Comparison of ENCODE assay signal across 8 cellular contexts in genomic region chr1:157992031-157992568, GRCh38. TPM values are rescaled to one million over a fixed set of nuclear protein-coding genes. Genes with fewer than 3 reads are reported as not detected.
DNase-seq lines count a peak whose midpoint lies in the region; ATAC-seq, FAIRE-seq and TF ChIP-seq lines count a peak whose summit lies in the region.

No MANE protein-coding gene starts in this region.

- no peaks in the 10 kb centered on the region for H3K27me3 ChIP-seq in Karpas-422 (ENCODE audit: low read length)
- H3K27me3 ChIP-seq in SU-DHL-6 (ENCODE audit: low read length) = no peaks in the 10 kb centered on the region
- H3K27me3 ChIP-seq in brain microvascular endothelial cell (replicated peaks) = no peaks in the 10 kb centered on the region
- no peaks in the 10 kb centered on the region for H3K27me3 ChIP-seq in keratinocyte (ENCODE audit: control insufficient read depth, extremely low read depth, insufficient read depth, low read length)

- H3K9me1 ChIP-seq in keratinocyte (ENCODE audit: control insufficient read depth, extremely low read depth, insufficient read depth, low read length) = no peaks in the 10 kb centered on the region

- H3K9me2 ChIP-seq in Karpas-422 (replicated peaks; ENCODE audit: insufficient read depth, low read length) (no peaks in the 10 kb centered on the region), SU-DHL-6 (replicated peaks; ENCODE audit: insufficient read depth, low read length) (no peaks in the 10 kb centered on the region)

- H3K4me2 ChIP-seq in Karpas-422 (ENCODE audit: low read depth, low read length, poor library complexity, severe bottlenecking) (no peak overlapping the region), SU-DHL-6 (ENCODE audit: low read depth, low read length, poor library complexity, severe bottlenecking) (no peak overlapping the region), keratinocyte (ENCODE audit: control insufficient read depth, extremely low read depth, insufficient read depth, low read depth, low read length) (no peak overlapping the region)

- no peak overlapping the region for H3K9ac ChIP-seq in Karpas-422 (ENCODE audit: low read length)
- H3K9ac ChIP-seq in SU-DHL-6 (ENCODE audit: low read length) = no peak overlapping the region
- no peak overlapping the region for H3K9ac ChIP-seq in keratinocyte (ENCODE audit: control insufficient read depth, extremely low read depth, insufficient read depth, low read length)

- H3K27ac ChIP-seq in Karpas-422 (ENCODE audit: low read length) (no peak overlapping the region), SU-DHL-6 (ENCODE audit: low read depth, low read length) (no peak overlapping the region), brain microvascular endothelial cell (no peak overlapping the region), keratinocyte (ENCODE audit: control insufficient read depth, insufficient read depth, low read length) (no peak overlapping the region)

- H4K20me1 ChIP-seq in Karpas-422 (ENCODE audit: insufficient read depth, low read depth, low read length) (no peaks in the 10 kb centered on the region), SU-DHL-6 (ENCODE audit: low read depth, low read length) (no peaks in the 10 kb centered on the region), keratinocyte (ENCODE audit: control insufficient read depth, extremely low read depth, insufficient read depth, low read length) (no peaks in the 10 kb centered on the region)

- dilution Hi-C loops in keratinocyte (cut with MboI; ENCODE audit: extremely low pct_ligation_motif_present, low sequenced_read_pairs) = no loop called here

- in situ Hi-C loops in brain microvascular endothelial cell (cut with HindIII; ENCODE audit: low pct_ligation_motif_present, low sequenced_read_pairs) = no loop called here

- H3K36me3 ChIP-seq in Karpas-422 (ENCODE audit: insufficient read depth, low read length) (no peaks in the 10 kb centered on the region), SU-DHL-6 (ENCODE audit: low read length) (no peaks in the 10 kb centered on the region), brain microvascular endothelial cell (replicated peaks) (no peaks in the 10 kb centered on the region), keratinocyte (ENCODE audit: control insufficient read depth in 2 of 2, extremely low read depth in 1 of 2, insufficient read depth in 2 of 2, low read length in 2 of 2) (peaks cover 2 to 7% of the 10 kb centered on the region in 2 experiments)

- TF ChIP-seq CTCF in SU-DHL-6 (IDR thresholded peaks at IDR 0.05; ENCODE audit: insufficient read depth, low read length, poor library complexity, severe bottlenecking) (peak; percentile 94), brain microvascular endothelial cell (IDR thresholded peaks at IDR 0.05; ENCODE audit: low read depth, low read length, missing control alignments) (peak; percentile 100), keratinocyte (optimal IDR thresholded peaks at IDR 0.05 in 1 of 3, IDR thresholded peaks at IDR 0.05 in 1 of 3, conservative IDR thresholded peaks at IDR 0.05 in 1 of 3; ENCODE audit: extremely low read depth in 1 of 3, insufficient read depth in 2 of 3, low read length in 3 of 3) (peak; percentile 94 to 96 (median 96))

- peak; percentile 84 for FAIRE-seq in keratinocyte (lab: Jason Lieb, UNC)

- H2AFZ ChIP-seq in Karpas-422 (ENCODE audit: low read length) = no peak overlapping the region
- H2AFZ ChIP-seq in SU-DHL-6 (ENCODE audit: low read depth, low read length, severe bottlenecking) = no peak overlapping the region
- H2AFZ ChIP-seq in keratinocyte (ENCODE audit: control insufficient read depth, low read length) = no peak overlapping the region

- H3K9me3 ChIP-seq in Karpas-422 (ENCODE audit: low read length) = no peaks in the 10 kb centered on the region
- no peaks in the 10 kb centered on the region for H3K9me3 ChIP-seq in SU-DHL-6 (ENCODE audit: insufficient read depth, low read length)
- no peaks in the 10 kb centered on the region for H3K9me3 ChIP-seq in keratinocyte (ENCODE audit: control insufficient read depth, low read depth, low read length)

- no peaks in the 10 kb centered on the region for H3F3A ChIP-seq in SU-DHL-6 (ENCODE audit: insufficient read depth)

- H3K4me3 ChIP-seq in Karpas-422 (ENCODE audit: low read length) (no peak overlapping the region), SU-DHL-6 (ENCODE audit: insufficient read depth, low read length, poor library complexity, severe bottlenecking) (no peak overlapping the region), brain microvascular endothelial cell (ENCODE audit: low read depth, low read length) (no peak overlapping the region), keratinocyte (ENCODE audit: control insufficient read depth in 2 of 3, extremely low read depth in 1 of 3, insufficient read depth in 2 of 3, low read depth in 1 of 3, low read length in 3 of 3) (no peak overlapping the region)

- no peak for ATAC-seq in HG03460 (IDR thresholded peaks at IDR 0.05; ENCODE audit: unreplicated experiment)

- H3K79me2 ChIP-seq in Karpas-422 (ENCODE audit: low read length) (no peaks in the 10 kb centered on the region), SU-DHL-6 (ENCODE audit: insufficient read depth, low read length) (no peaks in the 10 kb centered on the region), keratinocyte (ENCODE audit: control insufficient read depth, insufficient read depth, low read length) (peaks cover 39% of the 10 kb centered on the region)

- DNase-seq in ELR (ENCODE audit: low read depth) = peak; percentile 72
- DNase-seq in Karpas-422 = peak; percentile 76
- peak; percentile 63 for DNase-seq in brain microvascular endothelial cell
- DNase-seq in keratinocyte (ENCODE audit: low read depth, low spot score) = no peak
- DNase-seq in stimulated activated CD4-positive, alpha-beta T cell treated with anti-CD3 and anti-CD28 coated beads, Interleukin-1b, Interleukin-23, amount 100 ng/mL, for 24 hours (ENCODE audit: low read depth in 4 of 4, low spot score in 1 of 4) = peak in 3 of 4 experiments; percentile 26 to 32 (median 27)
- DNase-seq in stimulated activated naive CD4-positive, alpha-beta T cell treated with Interleukin-2 at 50 U/mL for 16 hours (lab: John Stamatoyannopoulos, UW) = no peak

- H3K4me1 ChIP-seq in Karpas-422 (ENCODE audit: low read length) (no peaks in the 10 kb centered on the region), keratinocyte (ENCODE audit: control insufficient read depth, extremely low read depth, insufficient read depth, low read length) (peaks cover 31% of the 10 kb centered on the region)

RNA-seq across cellular contexts. Expression of gene KIRREL1, which starts 1.3 kb away (rescaled TPM):
- total RNA-seq in Karpas-422 (2014; rRNA removed; shearing (Covaris generic); ENCODE audit: low replicate concordance) = not detected in 2 replicates
- 18.3 to 29.8 TPM (median 19.7 TPM) in 3 replicates for polyA plus RNA-seq in keratinocyte
- 2.7 TPM for polyA plus RNA-seq in keratinocyte (2011; ENCODE audit: low read depth)
- 11.1 and 14.7 TPM in 2 replicates for polyA plus RNA-seq in keratinocyte (2011; cell fraction: cytosol; rRNA removed)
- 65.2 and 75.4 TPM in 2 replicates for polyA plus RNA-seq in keratinocyte (2011; cell fraction: nucleus; rRNA removed)
- 11.5 and 45.7 TPM in 2 replicates for polyA plus RNA-seq in keratinocyte (2012; ENCODE audit: low replicate concordance)
- 47.6 to 153 TPM (median 54.8 TPM) in 3 replicates for polyA minus RNA-seq in keratinocyte
- 39.5 TPM for polyA minus RNA-seq in keratinocyte (2011; cell fraction: cytosol; rRNA and poly(A)+ RNA removed)
- 101 and 135 TPM in 2 replicates for polyA minus RNA-seq in keratinocyte (2011; cell fraction: nucleus; rRNA and poly(A)+ RNA removed)

Comparison
In these comparisons a context has a peak if more than half of its experiments do, and no peak if none do; other contexts are left out.
1. DNase-seq: peak in ELR (single experiment), Karpas-422 (single experiment), brain microvascular endothelial cell (single experiment) and stimulated activated CD4-positive, alpha-beta T cell treated with anti-CD3 and anti-CD28 coated beads, Interleukin-1b, Interleukin-23, amount 100 ng/mL, for 24 hours (3 of 4); none in keratinocyte (single experiment) and stimulated activated naive CD4-positive, alpha-beta T cell treated with Interleukin-2 at 50 U/mL for 16 hours (single experiment).
2. Peak in every context shown above with its lines, with median percentiles within 50 percentile points of each other: CTCF ChIP-seq.